ENCODE assay signal across 1 cellular context in genomic region chr6:119339941-119340456, GRCh38.
TF ChIP-seq lines count a peak whose summit lies in the region.

No MANE protein-coding gene starts in this region.

TF ChIP-seq in K562, 482 proteins besides CTCF, POLR2A, EP300 and RAD21 (continued from another document):
- TF ChIP-seq BCLAF1 (IDR thresholded peaks at IDR 0.05; ENCODE audit: borderline replicate concordance in 1 of 2, control insufficient read depth in 1 of 2, low read depth in 2 of 2, low read length in 1 of 2) (no peak), ZFP91 (CRISPR knock-in tag; IDR thresholded peaks at IDR 0.05) (no peak), PHB2 (IDR thresholded peaks at IDR 0.05; ENCODE audit: low read depth) (no peak), ZNF592 (IDR thresholded peaks at IDR 0.05) (peak; percentile 31; the same call in 1 of the 2 replicates), OTX1 (CRISPR knock-in tag; IDR thresholded peaks at IDR 0.05) (no peak), SREBF1 (IDR thresholded peaks at IDR 0.05; ENCODE audit: borderline replicate concordance, low read depth, low read length) (no peak), ZBTB7A (IDR thresholded peaks at IDR 0.05; ENCODE audit: borderline replicate concordance, control insufficient read depth, low read depth, low read length) (no peak)
TF ChIP-seq in K562: peak in this region for 14.
